Comparison of ENCODE assay signal across 9 cellular contexts in the genomic region with DNA sequence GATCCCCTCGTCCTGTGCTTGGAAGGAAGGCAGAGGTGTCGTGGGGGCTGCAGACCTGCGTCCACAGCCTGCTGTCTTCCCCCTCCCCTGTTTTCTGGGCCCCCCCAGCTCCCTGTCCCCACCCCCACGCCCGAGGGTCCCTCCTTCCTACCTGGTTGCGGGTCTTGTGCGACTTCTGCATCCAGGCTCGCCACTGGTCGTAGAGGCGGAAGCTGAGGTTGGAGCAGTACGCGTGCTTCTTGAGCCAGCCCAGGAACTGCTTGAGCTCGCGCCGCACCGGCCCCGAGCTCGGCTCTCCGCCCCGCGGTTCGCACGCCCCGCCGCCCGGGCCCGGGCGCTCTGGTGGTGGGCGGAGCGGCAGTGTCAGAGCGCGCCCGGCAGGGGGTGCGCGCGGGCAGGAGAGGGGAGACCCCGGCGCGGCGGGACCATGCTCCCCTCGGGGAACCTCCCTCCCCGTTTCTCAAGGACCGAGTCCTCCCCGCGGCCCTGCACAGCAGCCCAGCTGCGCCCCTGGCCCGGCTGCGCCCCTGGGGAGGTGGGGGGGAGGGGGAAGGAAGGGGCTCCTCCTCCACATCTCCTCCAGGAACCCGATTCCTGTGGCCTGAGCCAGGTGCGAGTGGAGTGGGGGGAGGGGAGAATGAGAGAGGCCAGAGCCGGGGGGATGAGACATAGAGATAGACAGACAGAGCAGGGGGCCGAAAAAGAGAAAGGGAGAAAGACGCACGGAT. TPM values are rescaled to one million over a fixed set of nuclear protein-coding genes. Genes with fewer than 3 reads are reported as not detected.
DNase-seq lines count a peak whose midpoint lies in the region; ATAC-seq, FAIRE-seq and TF ChIP-seq lines count a peak whose summit lies in the region.
"Had no signal": no experiment of that assay in that cellular context is flagged by ENCODE, and none has a peak within 500 bp of the region (broad histone marks: within the 10 kb centered on the region; RNA-seq: fewer than 3 reads in every experiment).

No MANE protein-coding gene starts in this region.

- DNase-seq in CD1c-positive myeloid dendritic cell (ENCODE audit: extremely low spot score) (peak; percentile 91), NCI-H2029 (lab: John Stamatoyannopoulos, UW) (peak; percentile 44), cardiac fibroblast (ENCODE audit: low read depth in 2 of 2) (peak; percentile 68 to 87), kidney (peak; percentile 92)
- peak; percentile 55 to 62 (median 56) for DNase-seq in activated CD4-positive, CD25-positive, alpha-beta regulatory T cell (lab: John Stamatoyannopoulos, UW)
- peak; percentile 42 to 65 for DNase-seq in stimulated activated CD4-positive, alpha-beta T cell treated with anti-CD3 and anti-CD28 coated beads, Interleukin-1b, Interleukin-23, amount 100 ng/mL, for 1 hour (ENCODE audit: low read depth in 2 of 2)

- H3K4me3 ChIP-seq in cardiac fibroblast (replicated peaks in 1 of 2; ENCODE audit: low read depth in 2 of 2, low read length in 2 of 2), result peak overlapping the region; percentile 27 to 36
- H3K4me3 ChIP-seq in kidney (ENCODE audit: low read length in 2 of 2), result peak overlapping the region; percentile 18 to 25

- H3K36me3 ChIP-seq in kidney (ENCODE audit: control insufficient read depth in 1 of 2, insufficient read depth in 2 of 2, low read length in 2 of 2), result peaks cover 2 to 3% of the 10 kb centered on the region in 2 donors

- H3K4me1 ChIP-seq in kidney (ENCODE audit: control insufficient read depth in 1 of 2, insufficient read depth in 1 of 2, low read depth in 1 of 2, low read length in 2 of 2), result peaks cover 0 to 12% of the 10 kb centered on the region in 2 donors

- no peak overlapping the region for H3K27ac ChIP-seq in kidney (ENCODE audit: low read depth in 2 of 2, low read length in 2 of 2)

- intact Hi-C loops in kidney (cut with DNase I), result loop anchor here (10.0 kb wide), 1 partner anchor 251 kb away; no protein-coding TSS in a partner anchor

- ATAC-seq in GM21825 (IDR thresholded peaks at IDR 0.05; ENCODE audit: unreplicated experiment) (peak; percentile 54), HG03280 (IDR thresholded peaks at IDR 0.05; ENCODE audit: unreplicated experiment) (no peak)

- TF ChIP-seq CTCF in cardiac fibroblast (IDR thresholded peaks at IDR 0.05; ENCODE audit: low read depth, low read length) (peak; percentile 50), kidney (IDR thresholded peaks at IDR 0.05; ENCODE audit: borderline replicate concordance, extremely low read depth, insufficient read depth) (peak; percentile 76)

- no peaks in the 10 kb centered on the region for H3K9me3 ChIP-seq in kidney (ENCODE audit: control insufficient read depth in 1 of 2, low read length in 2 of 2)

- peak overlapping the region; percentile 12 to 65 for H3K9ac ChIP-seq in kidney (ENCODE audit: low read length in 2 of 2)

- no peak for FAIRE-seq in kidney (lab: Jason Lieb, UNC)
- FAIRE-seq: TTC549 had no signal

RNA-seq across cellular contexts. Expression of a gene that starts 5.7 kb away (rescaled TPM):
- 56.9 TPM for total RNA-seq in kidney
- polyA plus RNA-seq in kidney (ENCODE audit: insufficient read depth, low read depth, low replicate concordance), result 104 TPM

RNA-seq across cellular contexts. Expression of a gene that starts 12.3 kb away (rescaled TPM):
- 28.9 TPM for total RNA-seq in kidney
- polyA plus RNA-seq in kidney (ENCODE audit: insufficient read depth, low read depth, low replicate concordance), result 6.6 TPM

RNA-seq across cellular contexts. Expression of a gene that starts 18.4 kb away (rescaled TPM):
- total RNA-seq in kidney, result 5.9 TPM
- polyA plus RNA-seq in kidney (ENCODE audit: insufficient read depth, low read depth, low replicate concordance), result 1.5 TPM

RNA-seq across cellular contexts. Expression of a gene that starts 22.6 kb away (rescaled TPM):
- total RNA-seq in kidney, result 828 TPM
- polyA plus RNA-seq in kidney (ENCODE audit: insufficient read depth, low read depth, low replicate concordance), result 1,481 TPM

RNA-seq across cellular contexts. Expression of a gene that starts 36.6 kb away (rescaled TPM):
- total RNA-seq in kidney, result 69.9 TPM
- polyA plus RNA-seq in kidney (ENCODE audit: insufficient read depth, low read depth, low replicate concordance), result 56.3 TPM
